Comparison of ENCODE assay signal across 15 cellular contexts in genomic region chr15:91549581-91549980, GRCh38.
DNase-seq lines count a peak whose midpoint lies in the region; ATAC-seq and TF ChIP-seq lines count a peak whose summit lies in the region.
"Had no signal": no experiment of that assay in that cellular context is flagged by ENCODE, and none has a peak within 500 bp of the region (broad histone marks: within the 10 kb centered on the region; RNA-seq: fewer than 3 reads in every experiment).

No MANE protein-coding gene starts in this region.

- H3K27ac ChIP-seq in HL-60 (replicated peaks) (no peak overlapping the region; the same call in 1 of the 2 replicates), gastrocnemius medialis (no peak overlapping the region)
- H3K27ac ChIP-seq: SJSA1 had no signal

- ATAC-seq in gastrocnemius medialis = peak; percentile 39 to 50
- ATAC-seq in HG02610 (IDR thresholded peaks at IDR 0.05; ENCODE audit: unreplicated experiment) = no peak
- ATAC-seq in GM21619 (IDR thresholded peaks at IDR 0.05; ENCODE audit: unreplicated experiment) = no peak

- no peak for TF ChIP-seq CTCF in HL-60 (IDR thresholded peaks at IDR 0.05; ENCODE audit: insufficient read depth, low read length)
- no peak for TF ChIP-seq CTCF in gastrocnemius medialis (IDR thresholded peaks at IDR 0.05 in 4 of 5, conservative IDR thresholded peaks at IDR 0.05 in 1 of 5)

- H3K27me3 ChIP-seq in HL-60 (ENCODE audit: insufficient read depth, poor library complexity, severe bottlenecking) = no peaks in the 10 kb centered on the region
- H3K27me3 ChIP-seq in gastrocnemius medialis = no peaks in the 10 kb centered on the region
- H3K27me3 ChIP-seq: SJSA1 had no signal

- peaks cover 0 to 8% of the 10 kb centered on the region in 2 donors for H3K4me1 ChIP-seq in gastrocnemius medialis
- H3K4me1 ChIP-seq: SJSA1 had no signal

- H3K9me3 ChIP-seq in gastrocnemius medialis = no peaks in the 10 kb centered on the region
- H3K9me3 ChIP-seq: SJSA1 had no signal

- H3K4me3 ChIP-seq in HL-60 (replicated peaks; ENCODE audit: insufficient read depth, low read length) (no peak overlapping the region), gastrocnemius medialis (no peak overlapping the region)
- H3K4me3 ChIP-seq: SJSA1 had no signal

- in situ Hi-C loops in gastrocnemius medialis (cut with MboI; ENCODE audit: low sequenced_read_pairs in 4 of 4) = no loop called here

- H3K36me3 ChIP-seq in gastrocnemius medialis = no peaks in the 10 kb centered on the region
- H3K36me3 ChIP-seq: SJSA1 had no signal

- TF ChIP-seq POLR2A in gastrocnemius medialis (IDR thresholded peaks at IDR 0.05) = no peak

- intact Hi-C loops in gastrocnemius medialis (cut with DNase I; ENCODE audit: low total_unique reads) = no loop called here

- DNase-seq in NCI-H345 (lab: John Stamatoyannopoulos, UW) = peak; percentile 28
- no peak for DNase-seq in NCI-H345 treated with DMSO at 0.1 percent for 48 hours (lab: John Stamatoyannopoulos, UW; ENCODE audit: unreplicated experiment)
- peak; percentile 8 to 64 for DNase-seq in HL-60 (ENCODE audit: low read depth in 1 of 2, low spot score in 1 of 2)
- peak; percentile 8 for DNase-seq in NCI-H774 (lab: John Stamatoyannopoulos, UW)
- no peak for DNase-seq in gastrocnemius medialis
- no peak for DNase-seq in stimulated activated CD4-positive, alpha-beta T cell treated with anti-CD3 and anti-CD28 coated beads, Interleukin-4, amount 100 ng/mL, for 4 hours
- DNase-seq: H7, Kasumi-1, MM.1S, NCI-H2081, NCI-H748 treated with DMSO at 0.1 percent for 48 hours, T-helper 2 cell had no signal

Comparison
In these comparisons a context has a peak if more than half of its experiments do, and no peak if none do; other contexts are left out.
1. DNase-seq: peak in NCI-H345 (single experiment), HL-60 (2 of 2) and NCI-H774 (single experiment); none in NCI-H345 treated with DMSO at 0.1 percent for 48 hours (single experiment), gastrocnemius medialis (0 of 2) and stimulated activated CD4-positive, alpha-beta T cell treated with anti-CD3 and anti-CD28 coated beads, Interleukin-4, amount 100 ng/mL, for 4 hours (0 of 2).
2. ATAC-seq: peak in gastrocnemius medialis (2 of 2); none in HG02610 (single experiment) and GM21619 (single experiment).